In the genomic region with DNA sequence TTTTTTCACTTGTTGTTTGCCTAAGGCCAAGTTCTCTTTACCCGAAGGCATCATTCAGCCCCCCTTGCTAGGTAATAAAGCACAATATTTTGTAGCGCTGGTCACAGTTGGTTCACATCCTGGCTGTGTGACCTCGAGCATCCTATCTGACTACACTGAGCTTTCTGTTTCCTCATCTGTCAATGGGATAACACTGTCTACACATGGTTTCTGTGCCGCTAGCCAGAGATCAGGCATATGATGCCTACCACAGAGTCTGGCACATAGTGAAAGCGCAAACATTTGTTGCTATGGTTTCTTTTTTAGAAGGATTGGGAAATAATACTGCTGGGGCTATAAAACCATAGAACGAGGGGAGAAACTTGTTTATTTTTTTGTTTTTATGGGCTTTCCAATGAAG, we compare ENCODE assay signal across 27 cellular contexts.
"Had no signal": no experiment of that assay in that cellular context is flagged by ENCODE, and none has a peak within 500 bp of the region (broad histone marks: within the 10 kb centered on the region; RNA-seq: fewer than 3 reads in every experiment).

No MANE protein-coding gene starts in this region.

- H3K4me3 ChIP-seq: gastroesophageal sphincter, neural progenitor cell, skin epidermis, thoracic aorta, uterus had no signal

- DNase-seq: activated CD4-positive, alpha-beta memory T cell treated with anti-CD3 and anti-CD28 coated beads for 36 hours; activated CD4-positive, alpha-beta T cell treated with anti-CD3 and anti-CD28 coated beads, Interleukin-2, amount 10 ng/mL, durations not matched to agents 24 days and 14 days; activated CD8-positive, alpha-beta memory T cell treated with anti-CD3 and anti-CD28 coated beads, Interleukin-2, amount 50 U/mL, for 4 hours; activated gamma-delta T cell; activated naive CD4-positive, alpha-beta T cell treated with anti-CD3 and anti-CD28 coated beads, Interleukin-2, amount 50 U/mL, for 16 hours; activated T-cell treated with anti-CD3 and anti-CD28 coated beads, Interleukin-2, amount 50 U/mL, for 1 hour; amniotic stem cell; brain microvascular endothelial cell; effector CD4-positive, alpha-beta T cell; head of caudate nucleus; hippocampal formation; left cardiac atrium; natural killer cell; retina; stimulated activated CD4-positive, alpha-beta T cell treated with anti-CD3 and anti-CD28 coated beads, Interleukin-12 subunit alpha, Interleukin-12 subunit beta, amount 100 ng/mL, for 4 hours; stimulated activated CD4-positive, alpha-beta T cell treated with anti-CD3 and anti-CD28 coated beads, Interleukin-4, amount 100 ng/mL, for 1 hour; trophoblast cell; uterus; WERI-Rb-1 had no signal

- H2AFZ ChIP-seq: neural progenitor cell had no signal

- H3K4me2 ChIP-seq: neural progenitor cell had no signal

- H3K9ac ChIP-seq: neural progenitor cell had no signal

- H3K27me3 ChIP-seq: brain microvascular endothelial cell, gastroesophageal sphincter, neural progenitor cell, uterus had no signal

- H3K9me3 ChIP-seq: gastroesophageal sphincter, thoracic aorta, uterus had no signal

- ATAC-seq: activated CD4-positive, CD25-positive, alpha-beta regulatory T cell treated with anti-CD3 and anti-CD28 coated beads, Interleukin-2, amount 50 U/mL, for 24 hours; gastroesophageal sphincter; left cardiac atrium; natural killer cell; sciatic nerve had no signal

- FAIRE-seq: astrocyte, keratinocyte had no signal

- H3K36me3 ChIP-seq: brain microvascular endothelial cell, neural progenitor cell, thoracic aorta, uterus had no signal

- H3K27ac ChIP-seq: brain microvascular endothelial cell, gastroesophageal sphincter, neural progenitor cell, skin epidermis, thoracic aorta, uterus, WERI-Rb-1 had no signal

- H3K4me1 ChIP-seq: uterus had no signal
